Comparison of ENCODE assay signal across 8 cellular contexts in genomic region chr3:35908366-35909232, GRCh38.
DNase-seq lines count a peak whose midpoint lies in the region; ATAC-seq, FAIRE-seq and TF ChIP-seq lines count a peak whose summit lies in the region.

No MANE protein-coding gene starts in this region.

- peak; percentile 75 to 84 for TF ChIP-seq RAD21 in A549 (conservative IDR thresholded peaks at IDR 0.05 in 1 of 2, IDR thresholded peaks at IDR 0.05 in 1 of 2)

- H3K9me3 Mint-ChIP-seq in WTC11, result peaks cover 12% of the 10 kb centered on the region
- no peaks in the 10 kb centered on the region for H3K9me3 Mint-ChIP-seq in stimulated activated naive CD8-positive, alpha-beta T cell treated with anti-CD3 and anti-CD28 coated beads, Interleukin-15, amount 100 ng/mL, for 72 hours

- no peak for TF ChIP-seq EP300 in A549 (IDR thresholded peaks at IDR 0.05)

- H3K27ac ChIP-seq in A549, result no peak overlapping the region
- H3K27ac ChIP-seq in dorsolateral prefrontal cortex, result peak overlapping the region in 5 of 59 donors; percentile 3 to 40 (median 24)

- FAIRE-seq in A549 (lab: Jason Lieb, UNC), result peak; percentile 84

- no peak overlapping the region for H3K4me3 Mint-ChIP-seq in WTC11
- H3K4me3 Mint-ChIP-seq in stimulated activated naive CD8-positive, alpha-beta T cell treated with anti-CD3 and anti-CD28 coated beads, Interleukin-15, amount 100 ng/mL, for 72 hours, result no peak overlapping the region

- TF ChIP-seq POLR2A in A549 (IDR thresholded peaks at IDR 0.05; ENCODE audit: low read length), result no peak

- POLR2A ChIA-PET in A549 (lab: Yijun Ruan, JAX) (no interaction called here), WTC11 (lab: Charles Lee) (no interaction called here)

- H3K9me3 ChIP-seq in A549, result no peaks in the 10 kb centered on the region

- intact Hi-C loops in dorsolateral prefrontal cortex (cut with DNase I), result no loop called here

- no peak overlapping the region for H3K27ac Mint-ChIP-seq in WTC11
- no peak overlapping the region for H3K27ac Mint-ChIP-seq in stimulated activated naive CD8-positive, alpha-beta T cell treated with anti-CD3 and anti-CD28 coated beads, Interleukin-15, amount 100 ng/mL, for 72 hours

- no peaks in the 10 kb centered on the region for H3K27me3 Mint-ChIP-seq in WTC11 (ENCODE audit: low read depth)
- no peaks in the 10 kb centered on the region for H3K27me3 Mint-ChIP-seq in stimulated activated naive CD8-positive, alpha-beta T cell treated with anti-CD3 and anti-CD28 coated beads, Interleukin-15, amount 100 ng/mL, for 72 hours

- 37% methylated on average over 9 of the region's 9 CpGs for WGBS in A549 (ENCODE audit: missing lambda C conversion rate)

- peaks cover 30% of the 10 kb centered on the region for H3K4me1 Mint-ChIP-seq in WTC11
- H3K4me1 Mint-ChIP-seq in stimulated activated naive CD8-positive, alpha-beta T cell treated with anti-CD3 and anti-CD28 coated beads, Interleukin-15, amount 100 ng/mL, for 72 hours, result no peaks in the 10 kb centered on the region

- no peaks in the 10 kb centered on the region for H3K27me3 ChIP-seq in dorsolateral prefrontal cortex

- H3K4me3 ChIP-seq in A549 (no peak overlapping the region), GM12875 (ENCODE audit: low read depth, low read length) (no peak overlapping the region), dorsolateral prefrontal cortex (peak overlapping the region in 2 of 59 donors; percentile 14 to 25)

- ATAC-seq in A549 (peak; percentile 73 to 86; a peak in 5 of 6 replicates), HG02852 (IDR thresholded peaks at IDR 0.05; ENCODE audit: unreplicated experiment) (peak; percentile 92), WTC11 (peak; percentile 95)
- ATAC-seq in stimulated activated naive CD8-positive, alpha-beta T cell treated with anti-CD3 and anti-CD28 coated beads, Interleukin-15, amount 100 ng/mL, for 72 hours, result no peak

- CTCF ChIA-PET in A549 (lab: Yijun Ruan, JAX) (interaction anchor here (0.6 to 3.0 kb wide), 35 partner anchors 10 to 1931 kb away, joined by 3 to 14 read pairs (median 3); no protein-coding TSS in a partner anchor), WTC11 (lab: Charles Lee) (interaction anchor here (0.6 to 1.7 kb wide), 27 partner anchors 10 to 1649 kb away, joined by 3 to 13 read pairs (median 4); partner anchors contain the start of gene ARPP21)

- no peak overlapping the region for H3K4me2 ChIP-seq in A549

- H3K4me1 ChIP-seq in A549, result no peaks in the 10 kb centered on the region

- peak; percentile 18 to 78 for DNase-seq in A549 (ENCODE audit: low read depth in 1 of 2, low spot score in 1 of 2)
- DNase-seq in NCI-H2081 (lab: John Stamatoyannopoulos, UW), result peak; percentile 76 to 87
- peak; percentile 81 for DNase-seq in WTC11 (ENCODE audit: low spot score)
- peak; percentile 51 to 88 (median 74) for DNase-seq in dorsolateral prefrontal cortex
- DNase-seq in lung microvascular endothelial cell (ENCODE audit: low read depth in 2 of 2), result peak; percentile 84 to 86
- DNase-seq in stimulated activated naive CD8-positive, alpha-beta T cell treated with anti-CD3 and anti-CD28 coated beads, Interleukin-15, amount 100 ng/mL, for 72 hours, result peak; percentile 17 to 30

- H3K36me3 Mint-ChIP-seq in WTC11, result peaks cover 6% of the 10 kb centered on the region; the same call in 1 of the 2 replicates

- TF ChIP-seq CTCF in A549 (IDR thresholded peaks at IDR 0.05), result peak; percentile 84
- TF ChIP-seq CTCF in GM12875 (IDR thresholded peaks at IDR 0.05; ENCODE audit: borderline replicate concordance, insufficient read depth, low read depth, low read length), result peak; percentile 59; the same call in 1 of the 2 replicates
- TF ChIP-seq CTCF in WTC11 (IDR thresholded peaks at IDR 0.05), result peak; percentile 72
- peak; percentile 62 to 92 (median 84) for TF ChIP-seq CTCF in dorsolateral prefrontal cortex (IDR thresholded peaks at IDR 0.05 in 54 of 56, conservative IDR thresholded peaks at IDR 0.05 in 2 of 56; ENCODE audit: low read depth in 1 of 56, partially characterized antibody in 56 of 56)

TF ChIP-seq in A549, 52 proteins besides CTCF, POLR2A, EP300 and RAD21:
- TF ChIP-seq, protein P1, sequence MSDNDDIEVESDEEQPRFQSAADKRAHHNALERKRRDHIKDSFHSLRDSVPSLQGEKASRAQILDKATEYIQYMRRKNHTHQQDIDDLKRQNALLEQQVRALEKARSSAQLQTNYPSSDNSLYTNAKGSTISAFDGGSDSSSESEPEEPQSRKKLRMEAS (IDR thresholded peaks at IDR 0.05), result no peak
- peak; percentile 92 for TF ChIP-seq SMC3 (IDR thresholded peaks at IDR 0.05)

TF ChIP-seq in WTC11, 78 proteins besides CTCF, POLR2A, EP300 and RAD21:
- TF ChIP-seq ETV6 (CRISPR knock-in tag; IDR thresholded peaks at IDR 0.05) (0 out of 2 replicates have a peak, but pooled peaks have one; percentile 18), ZNF138 (CRISPR knock-in tag; conservative IDR thresholded peaks at IDR 0.05) (no peak)
TF ChIP-seq in WTC11: peak in this region for 1.

Comparison
In these comparisons a context has a peak if more than half of its experiments do, and no peak if none do; other contexts are left out.
1. DNase-seq: peak in every context shown above with its lines; median percentile 85 in lung microvascular endothelial cell; 82 in NCI-H2081; 81 in WTC11; 74 in dorsolateral prefrontal cortex; 48 in A549; 24 in stimulated activated naive CD8-positive, alpha-beta T cell treated with anti-CD3 and anti-CD28 coated beads, Interleukin-15, amount 100 ng/mL, for 72 hours.
2. Of the 8 proteins assayed by ChIP-seq in both WTC11 and A549: peak only in WTC11: none; only in A549: none; in both: CTCF; in neither: 7.